ENCODE assay signal across 19 cellular contexts in genomic region chr6:107244742-107245470, GRCh38.
"Had no signal": no experiment of that assay in that cellular context is flagged by ENCODE, and none has a peak within 500 bp of the region (broad histone marks: within the 10 kb centered on the region; RNA-seq: fewer than 3 reads in every experiment).

No MANE protein-coding gene starts in this region.

- H3K4me1 ChIP-seq: suprapubic skin had no signal

- H3K36me3 Mint-ChIP-seq: naive B cell had no signal

- DNase-seq: activated CD4-positive, alpha-beta T cell treated with anti-CD3 and anti-CD28 coated beads, Interleukin-2, amount 50 U/mL, for 1 hour; activated CD8-positive, alpha-beta memory T cell treated with anti-CD3 and anti-CD28 coated beads for 24 hours; activated gamma-delta T cell treated with Interleukin-2 at 50 U/mL for 16 hours; cerebellar nuclear complex; effector memory CD4-positive, alpha-beta T cell; left ventricle myocardium inferior; naive B cell; ovary; right lobe of liver; stimulated activated CD4-positive, alpha-beta T cell treated with anti-CD3 and anti-CD28 coated beads, Interleukin-4, amount 100 ng/mL, for 4 hours; upper lobe of left lung had no signal

- H3K36me3 ChIP-seq: ovary, right lobe of liver, suprapubic skin, upper lobe of left lung had no signal

- H3K9me3 ChIP-seq: left ventricle myocardium inferior, ovary, right lobe of liver, suprapubic skin, upper lobe of left lung had no signal

- H3K27ac ChIP-seq: foreskin keratinocyte, left ventricle myocardium inferior, ovary, right lobe of liver, suprapubic skin, upper lobe of left lung had no signal

- H3K9me3 Mint-ChIP-seq: brain; dendritic cell treated with granulocyte-macrophage colony-stimulating factor and Interleukin-4, amounts not matched to agents 40 ng/mL and 50 ng/mL, for 4 days; naive B cell; stimulated activated naive CD8-positive, alpha-beta T cell treated with anti-CD3 and anti-CD28 coated beads, Interleukin-15, Interleukin-2, amounts not matched to agents 100 ng/mL and 50 ng/mL, for 24 hours had no signal

- H3K4me3 ChIP-seq: left ventricle myocardium inferior, ovary, right lobe of liver, smooth muscle cell, suprapubic skin, upper lobe of left lung had no signal

- H3K27me3 ChIP-seq: foreskin keratinocyte, ovary, right lobe of liver, suprapubic skin, upper lobe of left lung had no signal

- H3K27ac Mint-ChIP-seq: activated naive CD8-positive, alpha-beta T cell; brain; dendritic cell treated with granulocyte-macrophage colony-stimulating factor and Interleukin-4, amounts not matched to agents 40 ng/mL and 50 ng/mL, for 4 days; stimulated activated naive CD8-positive, alpha-beta T cell treated with anti-CD3 and anti-CD28 coated beads, Interleukin-15, Interleukin-2, amounts not matched to agents 100 ng/mL and 50 ng/mL, for 24 hours had no signal

- H3K27me3 Mint-ChIP-seq: activated naive CD8-positive, alpha-beta T cell; brain; dendritic cell treated with granulocyte-macrophage colony-stimulating factor and Interleukin-4, amounts not matched to agents 40 ng/mL and 50 ng/mL, for 4 days; naive B cell; stimulated activated naive CD8-positive, alpha-beta T cell treated with anti-CD3 and anti-CD28 coated beads, Interleukin-15, Interleukin-2, amounts not matched to agents 100 ng/mL and 50 ng/mL, for 24 hours had no signal

- ATAC-seq: activated CD4-positive, CD25-positive, alpha-beta regulatory T cell treated with anti-CD3 and anti-CD28 coated beads, Interleukin-2, amount 50 U/mL, for 24 hours; foreskin keratinocyte; right lobe of liver had no signal

- H3K4me3 Mint-ChIP-seq: activated naive CD8-positive, alpha-beta T cell; brain; dendritic cell treated with granulocyte-macrophage colony-stimulating factor and Interleukin-4, amounts not matched to agents 40 ng/mL and 50 ng/mL, for 4 days; naive B cell; stimulated activated naive CD8-positive, alpha-beta T cell treated with anti-CD3 and anti-CD28 coated beads, Interleukin-15, Interleukin-2, amounts not matched to agents 100 ng/mL and 50 ng/mL, for 24 hours had no signal
